8 cellular contexts compared by ENCODE assay signal in the genomic region with DNA sequence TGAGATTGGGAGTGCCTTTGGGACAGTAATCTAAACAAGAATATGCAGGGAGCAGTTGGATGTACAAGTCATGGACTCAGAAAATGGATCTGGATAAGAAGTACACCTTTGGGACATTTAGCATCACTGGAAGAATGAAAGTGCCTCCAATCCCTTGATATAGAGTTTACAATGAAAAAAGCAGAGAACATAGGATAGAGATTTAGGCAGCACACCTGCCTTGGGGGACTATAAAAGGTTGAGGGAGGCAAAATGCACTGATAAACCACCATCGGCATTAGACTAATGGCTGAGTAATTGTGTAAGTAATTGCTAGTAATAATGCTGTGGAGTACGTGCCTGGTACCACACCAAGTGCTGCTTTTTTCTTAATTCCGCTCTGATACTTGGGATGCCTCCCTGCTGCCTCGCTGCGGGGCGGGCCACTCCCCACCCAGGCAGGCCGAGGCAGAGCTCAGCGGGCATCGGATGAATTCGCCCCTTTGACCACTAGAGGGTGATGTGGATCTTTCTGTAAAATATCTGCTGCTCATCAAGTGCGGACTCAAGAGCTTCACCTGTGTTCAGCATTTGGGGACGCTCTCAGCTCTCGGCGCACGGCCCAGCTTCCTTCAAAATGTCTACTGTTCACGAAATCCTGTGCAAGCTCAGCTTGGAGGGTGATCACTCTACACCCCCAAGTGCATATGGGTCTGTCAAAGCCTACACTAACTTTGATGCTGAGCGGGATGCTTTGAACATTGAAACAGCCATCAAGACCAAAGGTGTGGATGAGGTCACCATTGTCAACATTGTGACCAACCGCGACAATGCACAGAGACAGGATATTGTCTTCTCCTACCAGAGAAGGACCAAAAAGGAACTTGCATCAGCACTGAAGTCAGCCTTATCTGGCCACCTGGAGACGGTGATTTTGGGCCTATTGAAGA.
DNase-seq lines count a peak whose midpoint lies in the region; ATAC-seq, FAIRE-seq and TF ChIP-seq lines count a peak whose summit lies in the region.

No MANE protein-coding gene starts in this region.

- H3K4me3 Mint-ChIP-seq in CD4-positive, CD25-positive, alpha-beta regulatory T cell = no peak overlapping the region
- no peak overlapping the region for H3K4me3 Mint-ChIP-seq in osteocyte (ENCODE audit: unreplicated experiment)

- H3K4me1 ChIP-seq in CD4-positive, CD25-positive, alpha-beta regulatory T cell (ENCODE audit: control insufficient read depth, insufficient read depth, low read length, poor library complexity, severe bottlenecking) = peaks cover 5% of the 10 kb centered on the region
- no peaks in the 10 kb centered on the region for H3K4me1 ChIP-seq in transverse colon

- no peaks in the 10 kb centered on the region for H3K36me3 ChIP-seq in CD4-positive, CD25-positive, alpha-beta regulatory T cell (ENCODE audit: control insufficient read depth, insufficient read depth, low read length)
- H3K36me3 ChIP-seq in transverse colon = no peaks in the 10 kb centered on the region

- FAIRE-seq in frontal cortex (lab: Jason Lieb, UNC) = no peak

- TF ChIP-seq POLR2A in transverse colon (IDR thresholded peaks at IDR 0.05) = no peak

- TF ChIP-seq CTCF in osteocyte (IDR thresholded peaks at IDR 0.05) = peak; percentile 91
- TF ChIP-seq CTCF in transverse colon (IDR thresholded peaks at IDR 0.05) = peak; percentile 81 to 85 (median 84)

- no peaks in the 10 kb centered on the region for H3K36me3 Mint-ChIP-seq in CD4-positive, CD25-positive, alpha-beta regulatory T cell
- no peaks in the 10 kb centered on the region for H3K36me3 Mint-ChIP-seq in osteocyte (ENCODE audit: unreplicated experiment)

- no peak overlapping the region for H3K27ac ChIP-seq in CD4-positive, CD25-positive, alpha-beta regulatory T cell (ENCODE audit: insufficient read depth, low read length, poor library complexity, severe bottlenecking)
- no peak overlapping the region for H3K27ac ChIP-seq in transverse colon

- H3K27me3 Mint-ChIP-seq in CD4-positive, CD25-positive, alpha-beta regulatory T cell = peaks cover 28% of the 10 kb centered on the region
- peaks cover 31% of the 10 kb centered on the region for H3K27me3 Mint-ChIP-seq in osteocyte (ENCODE audit: unreplicated experiment)

- peak; percentile 85 to 86 for ATAC-seq in CD4-positive, CD25-positive, alpha-beta regulatory T cell (ENCODE audit: low read depth in 2 of 2)
- ATAC-seq in GM19372 (IDR thresholded peaks at IDR 0.05; ENCODE audit: low read depth, unreplicated experiment) = peak; percentile 71

- in situ Hi-C loops in transverse colon (cut with MboI; ENCODE audit: low pct_ligation_motif_present in 1 of 4, low pct_unique_long_range_greater_than_20kb in 1 of 4, low sequenced_read_pairs in 3 of 4) = loop anchor here in 3 of 4 donors (10.0 to 25.0 kb wide), 2 partner anchors 101 to 112 kb away; partner anchors contain the start of gene ANKRD18B (in 1 of the 3)

- peaks cover 2% of the 10 kb centered on the region for H3K27me3 ChIP-seq in CD4-positive, CD25-positive, alpha-beta regulatory T cell (ENCODE audit: control insufficient read depth, insufficient read depth, low read length)
- no peaks in the 10 kb centered on the region for H3K27me3 ChIP-seq in transverse colon

- intact Hi-C loops in transverse colon (cut with DNase I; ENCODE audit: low total_unique reads) = loop anchor here (2.0 kb wide), 1 partner anchor 99 kb away; no protein-coding TSS in a partner anchor

- no peak overlapping the region for H3K4me3 ChIP-seq in CD4-positive, CD25-positive, alpha-beta regulatory T cell (ENCODE audit: low read depth, low read length)
- no peak overlapping the region for H3K4me3 ChIP-seq in transverse colon

- peak overlapping the region in 1 of 3 donors; percentile 62 for H3K27ac Mint-ChIP-seq in CD4-positive, CD25-positive, alpha-beta regulatory T cell
- no peak overlapping the region for H3K27ac Mint-ChIP-seq in osteocyte (ENCODE audit: unreplicated experiment)

- no peaks in the 10 kb centered on the region for H3K9me3 Mint-ChIP-seq in CD4-positive, CD25-positive, alpha-beta regulatory T cell
- no peaks in the 10 kb centered on the region for H3K9me3 Mint-ChIP-seq in osteocyte (ENCODE audit: unreplicated experiment)

- peaks cover 0 to 4% (median 2%) of the 10 kb centered on the region in 4 donors for H3K4me1 Mint-ChIP-seq in CD4-positive, CD25-positive, alpha-beta regulatory T cell
- H3K4me1 Mint-ChIP-seq in osteocyte (ENCODE audit: unreplicated experiment) = peaks cover 29% of the 10 kb centered on the region

- TF ChIP-seq EP300 in transverse colon (IDR thresholded peaks at IDR 0.05; ENCODE audit: low read depth) = no peak

- peak; percentile 39 to 79 (median 76) for DNase-seq in CD4-positive, CD25-positive, alpha-beta regulatory T cell
- DNase-seq in LHCN-M2 (ENCODE audit: low read depth) = peak; percentile 65
- DNase-seq in SHP77 (lab: John Stamatoyannopoulos, UW) = peak; percentile 31 to 51
- peak; percentile 39 for DNase-seq in activated T-helper 9 cell treated with anti-CD3 and anti-CD28 coated beads, Interleukin-2, amount 50 U/mL, for 16 hours (ENCODE audit: low read depth)
- DNase-seq in frontal cortex (ENCODE audit: low spot score in 2 of 2) = peak; percentile 47 to 79
- no peak for DNase-seq in osteocyte (ENCODE audit: extremely low spot score, unreplicated experiment)
- DNase-seq in transverse colon = peak; percentile 62

- H3K9me3 ChIP-seq in CD4-positive, CD25-positive, alpha-beta regulatory T cell (ENCODE audit: control insufficient read depth in 2 of 2, low read length in 2 of 2) = no peaks in the 10 kb centered on the region
- no peaks in the 10 kb centered on the region for H3K9me3 ChIP-seq in transverse colon

- WGBS in transverse colon (ENCODE audit: low coverage in 1 of 2), 2 donors = 18 to 67% methylated on average over 4 to 20 of the region's 20 CpGs
